In genomic region chr9:108933641-108934322, GRCh38 we compare ENCODE assay signal across 8 cellular contexts. TPM values are rescaled to one million over a fixed set of nuclear protein-coding genes. Genes with fewer than 3 reads are reported as not detected.
A peak's percentile ranks its signal among the peaks of the same experiment; 100 is the strongest.
DNase-seq lines count a peak whose midpoint lies in the region; TF ChIP-seq lines count a peak whose summit lies in the region.

Gene ELP1 (minus strand): TSS chr9:108934124. CDS start chr9:108931146, 2,978 bp downstream.

- no peaks in the 10 kb centered on the region for H3K27me3 Mint-ChIP-seq in activated naive CD4-positive, alpha-beta T cell treated with anti-CD3 and anti-CD28 coated beads for 36 hours (ENCODE audit: low read depth)

- peak; percentile 47 for TF ChIP-seq CTCF in GM06990 (IDR thresholded peaks at IDR 0.05; ENCODE audit: insufficient read depth, low read length, poor library complexity, severe bottlenecking)
- peak; percentile 19 for TF ChIP-seq CTCF in HFF-Myc (IDR thresholded peaks at IDR 0.05; ENCODE audit: low read depth, low read length, missing control alignments)

- peak within 1 kb of the TSS; percentile 69 for H3K27ac ChIP-seq in temporal lobe (ENCODE audit: low read depth, low read length)

- H3K36me3 ChIP-seq in GM06990 (ENCODE audit: control insufficient read depth, insufficient read depth, low read length), result no peaks in the 10 kb centered on the region; the same call in 1 of the 2 replicates

- H3K4me3 ChIP-seq in GM06990 (replicated peaks; ENCODE audit: low read depth, low read length), result peak within 1 kb of the TSS; percentile 99
- H3K4me3 ChIP-seq in HFF-Myc (replicated peaks; ENCODE audit: low read depth, low read length), result peak within 1 kb of the TSS; percentile 97

- peaks cover 27% of the 10 kb centered on the region for H3K4me1 Mint-ChIP-seq in activated naive CD4-positive, alpha-beta T cell treated with anti-CD3 and anti-CD28 coated beads for 36 hours (ENCODE audit: low read depth)

- H3K27ac Mint-ChIP-seq in activated naive CD4-positive, alpha-beta T cell treated with anti-CD3 and anti-CD28 coated beads for 36 hours, result peak within 1 kb of the TSS; percentile 92

- H3K27me3 ChIP-seq in GM06990 (replicated peaks; ENCODE audit: control insufficient read depth, insufficient read depth, low read length), result no peaks in the 10 kb centered on the region

- peak within 1 kb of the TSS; percentile 95 for H3K4me3 Mint-ChIP-seq in activated naive CD4-positive, alpha-beta T cell treated with anti-CD3 and anti-CD28 coated beads for 36 hours

- CTCF ChIA-PET in activated naive CD4-positive, alpha-beta T cell treated with anti-CD3 and anti-CD28 coated beads for 36 hours (lab: Charles Lee), result interaction anchor here (0.7 kb wide), 1 partner anchor 20 kb away, joined by 3 read pairs; no protein-coding TSS in a partner anchor

- DNase-seq in GM06990 (ENCODE audit: extremely low read depth, insufficient read length) (peak; percentile 94), HFF-Myc (ENCODE audit: extremely low read depth, low read depth) (peak; percentile 83), MV-4-11 (lab: John Stamatoyannopoulos, UW) (peak; percentile 94), SK-MEL-5 (ENCODE audit: low read depth, low spot score) (peak; percentile 92), globus pallidus (ENCODE audit: low spot score) (peak; percentile 89), occipital lobe (lab: John Stamatoyannopoulos, UW) (peak; percentile 86)
- DNase-seq in activated naive CD4-positive, alpha-beta T cell treated with anti-CD3 and anti-CD28 coated beads for 36 hours, result peak; percentile 94

- intact Hi-C loops in activated naive CD4-positive, alpha-beta T cell treated with anti-CD3 and anti-CD28 coated beads for 36 hours (cut with micrococcal nuclease), result loop anchor here (1.0 to 5.0 kb wide), 10 partner anchors 47 to 1650 kb away; partner anchors contain the start of genes EPB41L4B, KLF4 and RAD23B

- no peaks in the 10 kb centered on the region for H3K9me3 Mint-ChIP-seq in activated naive CD4-positive, alpha-beta T cell treated with anti-CD3 and anti-CD28 coated beads for 36 hours

- in situ Hi-C loops in SK-MEL-5 (cut with HindIII; ENCODE audit: low pct_unique_long_range_greater_than_20kb, low sequenced_read_pairs), result no loop called here

- H3K36me3 Mint-ChIP-seq in activated naive CD4-positive, alpha-beta T cell treated with anti-CD3 and anti-CD28 coated beads for 36 hours (ENCODE audit: low read depth), result peaks cover 5% of the 10 kb centered on the region

RNA-seq across cellular contexts. Expression of gene ELP1, which starts in this region (rescaled TPM):
- total RNA-seq in SK-MEL-5 (2014; rRNA removed; shearing (Covaris generic)), result 38.7 and 39.2 TPM in 2 replicates
- 29.5 and 37.1 TPM in 2 replicates for polyA plus RNA-seq in SK-MEL-5 (2015; cell fraction: cytosol; rRNA removed)
- 84.9 and 118 TPM in 2 replicates for polyA plus RNA-seq in SK-MEL-5 (2015; cell fraction: nucleus; rRNA removed)
- 10 to 100 TPM; 22.3 to 27.3 TPM for total RNA-seq in activated naive CD4-positive, alpha-beta T cell treated with anti-CD3 and anti-CD28 coated beads for 36 hours
- total RNA-seq in occipital lobe, result 52.7 TPM
- 46.0 TPM for total RNA-seq in temporal lobe

Comparison
In these comparisons a context has a peak if more than half of its experiments do, and no peak if none do; other contexts are left out.
1. Peak in every context shown above with its lines: DNase-seq, H3K4me3 ChIP-seq and H3K27ac ChIP-seq.